In the genomic region with DNA sequence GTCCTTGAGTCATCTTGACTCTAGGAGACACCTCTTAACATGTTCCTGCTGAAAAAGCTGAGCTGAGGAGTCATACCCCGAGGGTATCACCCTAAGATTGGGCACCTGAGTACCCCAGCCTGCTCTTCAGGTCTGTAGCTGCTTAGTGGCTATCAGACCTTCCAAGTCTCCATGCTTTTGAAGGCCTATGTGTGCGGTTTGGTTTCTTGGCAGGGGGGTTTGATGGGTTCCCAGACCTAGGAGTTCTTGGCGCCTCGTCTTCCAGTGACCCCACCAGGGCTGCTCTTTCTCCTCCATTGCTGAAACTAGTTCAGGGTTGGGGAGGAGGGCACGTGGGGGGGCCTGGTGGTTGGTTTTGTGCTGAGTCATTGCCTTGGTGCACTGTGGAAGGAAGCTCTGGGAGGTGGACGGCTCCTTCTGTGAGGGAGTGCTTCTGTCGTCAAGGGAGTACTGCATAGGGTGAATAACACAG, we compare ENCODE assay signal across 1 cellular context.
TF ChIP-seq lines count a peak whose summit lies in the region.

No MANE protein-coding gene starts in this region.

TF ChIP-seq in GM23338, 12 proteins besides CTCF, POLR2A, EP300 and RAD21 (continued from another document):
- no peak for TF ChIP-seq ZNF462 (CRISPR knock-in tag; IDR thresholded peaks at IDR 0.05)
- no peak for TF ChIP-seq NANOG (IDR thresholded peaks at IDR 0.05; ENCODE audit: borderline replicate concordance)
